In the genomic region with DNA sequence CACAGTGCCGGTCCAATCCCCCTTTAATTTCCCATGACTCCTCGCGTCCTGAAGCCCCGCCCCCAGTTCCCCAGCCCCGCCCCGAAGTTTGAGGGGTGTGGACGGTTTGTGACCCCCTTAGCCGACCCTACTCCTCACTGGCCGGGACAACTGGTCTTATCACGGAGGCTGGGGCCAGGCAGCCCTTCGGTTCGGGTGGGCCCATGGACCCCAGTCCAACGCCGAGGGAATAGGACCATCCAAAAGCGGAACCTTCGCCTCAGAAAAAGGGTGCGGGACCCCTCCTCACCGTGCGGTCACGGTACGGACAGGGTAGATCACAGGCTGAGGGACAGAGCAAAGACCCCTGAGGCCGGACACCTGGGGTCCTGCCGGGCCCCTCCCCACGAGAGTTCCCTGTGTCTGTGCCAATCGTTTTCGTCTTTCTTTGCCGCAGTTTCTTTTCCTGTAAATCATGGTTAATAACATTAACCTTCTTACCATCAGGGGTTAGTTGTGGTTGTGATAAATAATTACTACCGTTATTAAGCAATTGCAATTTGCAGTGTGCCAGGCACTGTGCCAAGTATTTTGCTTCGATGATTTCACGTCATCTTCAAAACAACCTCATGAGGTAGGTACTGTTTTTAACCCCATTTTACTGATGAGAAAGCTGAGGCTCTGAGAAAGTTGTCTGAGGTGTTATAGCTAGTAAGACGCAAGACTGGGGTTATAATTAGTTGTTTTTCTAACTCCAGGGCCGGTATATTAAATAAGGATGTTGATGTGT, we compare ENCODE assay signal across 1 cellular context.
TF ChIP-seq lines count a peak whose summit lies in the region.

No MANE protein-coding gene starts in this region.

TF ChIP-seq in HEK293, 187 proteins besides CTCF, POLR2A, EP300 and RAD21 (continued from another document):
- TF ChIP-seq ZNF610 (tag by site-specific recombination; IDR thresholded peaks at IDR 0.05; ENCODE audit: borderline replicate concordance) (no peak), ZNF292 (tag by site-specific recombination; IDR thresholded peaks at IDR 0.05; ENCODE audit: borderline replicate concordance, low read depth) (no peak), SCRT2 (tag by site-specific recombination; IDR thresholded peaks at IDR 0.05) (no peak), ZNF146 (tag by site-specific recombination; IDR thresholded peaks at IDR 0.05) (no peak), IKZF3 (tag by site-specific recombination; IDR thresholded peaks at IDR 0.05) (no peak), HOXD13 (CRISPR knock-in tag; IDR thresholded peaks at IDR 0.05; ENCODE audit: borderline replicate concordance) (no peak), ZNF701 (tag by site-specific recombination; IDR thresholded peaks at IDR 0.05) (no peak), PRDM10 (tag by site-specific recombination; IDR thresholded peaks at IDR 0.05) (no peak), ZNF37A (tag by site-specific recombination; IDR thresholded peaks at IDR 0.05) (no peak), ZNF600 (tag by site-specific recombination; IDR thresholded peaks at IDR 0.05) (no peak)
- TF ChIP-seq, protein P1, sequence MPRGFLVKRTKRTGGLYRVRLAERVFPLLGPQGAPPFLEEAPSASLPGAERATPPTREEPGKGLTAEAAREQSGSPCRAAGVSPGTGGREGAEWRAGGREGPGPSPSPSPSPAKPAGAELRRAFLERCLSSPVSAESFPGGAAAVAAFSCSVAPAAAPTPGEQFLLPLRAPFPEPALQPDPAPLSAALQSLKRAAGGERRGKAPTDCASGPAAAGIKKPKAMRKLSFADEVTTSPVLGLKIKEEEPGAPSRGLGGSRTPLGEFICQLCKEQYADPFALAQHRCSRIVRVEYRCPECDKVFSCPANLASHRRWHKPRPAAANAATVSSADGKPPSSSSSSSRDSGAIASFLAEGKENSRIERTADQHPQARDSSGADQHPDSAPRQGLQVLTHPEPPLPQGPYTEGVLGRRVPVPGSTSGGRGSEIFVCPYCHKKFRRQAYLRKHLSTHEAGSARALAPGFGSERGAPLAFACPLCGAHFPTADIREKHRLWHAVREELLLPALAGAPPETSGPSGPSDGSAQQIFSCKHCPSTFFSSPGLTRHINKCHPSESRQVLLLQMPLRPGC (tag by site-specific recombination; IDR thresholded peaks at IDR 0.05) = no peak
TF ChIP-seq in HEK293: peak in this region for 7.
